Comparison of ENCODE assay signal across 9 cellular contexts in genomic region chr22:25085930-25086901, GRCh38.
DNase-seq lines count a peak whose midpoint lies in the region; ATAC-seq, FAIRE-seq and TF ChIP-seq lines count a peak whose summit lies in the region.
"Had no signal": no experiment of that assay in that cellular context is flagged by ENCODE, and none has a peak within 500 bp of the region (broad histone marks: within the 10 kb centered on the region; RNA-seq: fewer than 3 reads in every experiment).

No MANE protein-coding gene starts in this region.

- no peak overlapping the region for H3K4me3 ChIP-seq in endothelial cell of umbilical vein (replicated peaks in 1 of 3; ENCODE audit: insufficient read depth in 1 of 3, low read depth in 1 of 3, low read length in 3 of 3)
- no peak overlapping the region for H3K4me3 ChIP-seq in testis
- H3K4me3 ChIP-seq: lung had no signal

- peak; percentile 86 for ATAC-seq in GM19043 (IDR thresholded peaks at IDR 0.05; ENCODE audit: low read depth, unreplicated experiment)
- peak; percentile 59 for ATAC-seq in HG03442 (IDR thresholded peaks at IDR 0.05; ENCODE audit: unreplicated experiment)

- H3K27ac ChIP-seq in 22Rv1 (0 out of 2 replicates have a peak overlapping the region, but pooled peaks have one; percentile 29), endothelial cell of umbilical vein (ENCODE audit: insufficient read depth, low read depth, low read length) (peak overlapping the region; percentile 59), testis (no peak overlapping the region)

- TF ChIP-seq POLR2A in endothelial cell of umbilical vein (IDR thresholded peaks at IDR 0.05; ENCODE audit: low read depth, low read length) (no peak), testis (IDR thresholded peaks at IDR 0.05) (no peak)

- POLR2A ChIA-PET in endothelial cell of umbilical vein (lab: Charles Lee): no interaction called here

- H4K20me1 ChIP-seq in endothelial cell of umbilical vein (replicated peaks; ENCODE audit: control insufficient read depth, extremely low read depth, insufficient read depth, low read length): no peaks in the 10 kb centered on the region

- no peaks in the 10 kb centered on the region for H3K9me1 ChIP-seq in endothelial cell of umbilical vein (replicated peaks; ENCODE audit: control insufficient read depth, extremely low read depth, insufficient read depth, low read length)

- no peak overlapping the region for H3K9ac ChIP-seq in endothelial cell of umbilical vein (replicated peaks; ENCODE audit: extremely low read depth, insufficient read depth, low read length)

- H2AFZ ChIP-seq in endothelial cell of umbilical vein (ENCODE audit: low read depth, low read length): no peak overlapping the region

- no peak overlapping the region for H3K4me2 ChIP-seq in endothelial cell of umbilical vein (ENCODE audit: insufficient read depth, low read length)

- WGBS in testis, 2 donors: 53 to 56% methylated on average over 12 to 14 of the region's 14 CpGs

- FAIRE-seq in endothelial cell of umbilical vein (lab: Jason Lieb, UNC): peak; percentile 85

- DNase-seq in endothelial cell of umbilical vein (ENCODE audit: low read depth, low spot score) (peak; percentile 99), testis (peak; percentile 41), RKO (ENCODE audit: low spot score) (no peak), NCI-H187 (lab: John Stamatoyannopoulos, UW) (no peak), A172 (ENCODE audit: low spot score) (no peak)

- dilution Hi-C loops in endothelial cell of umbilical vein (cut with MboI; ENCODE audit: extremely low pct_ligation_motif_present, low sequenced_read_pairs): no loop called here

- H3K9me3 ChIP-seq in endothelial cell of umbilical vein (replicated peaks; ENCODE audit: control insufficient read depth, insufficient read depth, low read length): no peaks in the 10 kb centered on the region
- no peaks in the 10 kb centered on the region for H3K9me3 ChIP-seq in testis

- H3K79me2 ChIP-seq in endothelial cell of umbilical vein (ENCODE audit: control insufficient read depth, insufficient read depth, low read length): no peaks in the 10 kb centered on the region

- TF ChIP-seq CTCF in 22Rv1 (IDR thresholded peaks at IDR 0.05) (no peak), endothelial cell of umbilical vein (IDR thresholded peaks at IDR 0.05; ENCODE audit: extremely low read depth in 1 of 2, insufficient read depth in 1 of 2, low read depth in 1 of 2, low read length in 2 of 2) (no peak), testis (IDR thresholded peaks at IDR 0.05) (no peak)

- H3K36me3 ChIP-seq in endothelial cell of umbilical vein (ENCODE audit: control insufficient read depth in 2 of 2, extremely low read depth in 1 of 2, insufficient read depth in 2 of 2, low read length in 2 of 2): no peaks in the 10 kb centered on the region
- no peaks in the 10 kb centered on the region for H3K36me3 ChIP-seq in testis (ENCODE audit: low read depth, missing control alignments)

- intact Hi-C loops in endothelial cell of umbilical vein (cut with micrococcal nuclease): loop anchor here (1.0 kb wide), 4 partner anchors 25 to 116 kb away; no protein-coding TSS in a partner anchor
- intact Hi-C loops in testis (cut with DNase I; ENCODE audit: low total_unique reads): no loop called here

- BruUV-seq in endothelial cell of umbilical vein (replicated peaks; lab: Mats Ljungman, UMichigan): no TSS peak

- H3K4me1 ChIP-seq in endothelial cell of umbilical vein (ENCODE audit: control insufficient read depth, extremely low read depth, insufficient read depth, low read length) (peaks cover 33% of the 10 kb centered on the region), testis (peaks cover 30% of the 10 kb centered on the region)

- H3K27me3 ChIP-seq in endothelial cell of umbilical vein (ENCODE audit: control insufficient read depth in 2 of 2, insufficient read depth in 2 of 2, low read length in 2 of 2): no peaks in the 10 kb centered on the region
- no peaks in the 10 kb centered on the region for H3K27me3 ChIP-seq in testis

- CTCF ChIA-PET in endothelial cell of umbilical vein (lab: Charles Lee): interaction anchor here (1.0 to 1.6 kb wide), 4 partner anchors 22 to 116 kb away, joined by 3 to 11 read pairs (median 4); no protein-coding TSS in a partner anchor

TF ChIP-seq in endothelial cell of umbilical vein, 7 proteins besides CTCF, POLR2A, EP300 and RAD21:
- no peak for TF ChIP-seq MYC (IDR thresholded peaks at IDR 0.05; ENCODE audit: low read depth, low read length)
- TF ChIP-seq MAX (IDR thresholded peaks at IDR 0.05; ENCODE audit: insufficient read depth, insufficient read length): no peak
- TF ChIP-seq POLR2AphosphoS5 (IDR thresholded peaks at IDR 0.05; ENCODE audit: insufficient read depth, low read depth, low read length): peak; percentile 79
- TF ChIP-seq FOS (IDR thresholded peaks at IDR 0.05; ENCODE audit: borderline replicate concordance, insufficient read depth, low read length): no peak
- no peak for TF ChIP-seq GATA2 (IDR thresholded peaks at IDR 0.05; ENCODE audit: insufficient read depth, insufficient read length, low read depth, low read length)
- no peak for TF ChIP-seq EZH2 (IDR thresholded peaks at IDR 0.05; ENCODE audit: borderline replicate concordance, low read depth, low read length, severe bottlenecking)
- TF ChIP-seq JUN (IDR thresholded peaks at IDR 0.05; ENCODE audit: borderline replicate concordance, insufficient read depth, insufficient read length, low read depth): peak; percentile 36

Comparison
In these comparisons a context has a peak if more than half of its experiments do, and no peak if none do; other contexts are left out.
1. H3K27ac ChIP-seq: peak in 22Rv1 (single experiment) and endothelial cell of umbilical vein (single experiment); none in testis (0 of 2).
2. DNase-seq: peak in endothelial cell of umbilical vein (single experiment) and testis (single experiment); none in RKO (single experiment), NCI-H187 (0 of 2) and A172 (single experiment).